8 cellular contexts compared by ENCODE assay signal in genomic region chr6:42142118-42142835, GRCh38. TPM values are rescaled to one million over a fixed set of nuclear protein-coding genes. Genes with fewer than 3 reads are reported as not detected.
A peak's percentile ranks its signal among the peaks of the same experiment; 100 is the strongest.
DNase-seq lines count a peak whose midpoint lies in the region; ATAC-seq and TF ChIP-seq lines count a peak whose summit lies in the region.

TSS of gene C6orf132 (minus strand) at chr6:42142620. CDS start at chr6:42142444, 176 bp downstream.

- H3K4me1 ChIP-seq in right atrium auricular region: peaks cover 0 to 23% of the 10 kb centered on the region in 2 donors
- peaks cover 0 to 11% (median 10%) of the 10 kb centered on the region in 4 donors for H3K4me1 ChIP-seq in sigmoid colon

- H3K27me3 Mint-ChIP-seq in activated T-cell treated with anti-CD3 and anti-CD28 coated beads, Interleukin-2, amount 50 U/mL, for 72 hours (ENCODE audit: low read depth): peaks cover 40% of the 10 kb centered on the region

- 1 to 2% methylated on average over 60 of the region's 60 CpGs for WGBS in sigmoid colon, 2 donors

- H3K4me1 Mint-ChIP-seq in activated T-cell treated with anti-CD3 and anti-CD28 coated beads, Interleukin-2, amount 50 U/mL, for 72 hours (ENCODE audit: low read depth): peaks cover 6% of the 10 kb centered on the region

- peak; percentile 22 for DNase-seq in activated T-cell treated with anti-CD3 and anti-CD28 coated beads, Interleukin-2, amount 50 U/mL, for 1 hour
- no peak for DNase-seq in activated T-cell treated with anti-CD3 and anti-CD28 coated beads for 4 hours
- DNase-seq in activated T-cell treated with anti-CD3 and anti-CD28 coated beads, Interleukin-2, amount 50 U/mL, for 72 hours: peak in 1 of 2 donors; percentile 5
- no peak for DNase-seq in right atrium auricular region (ENCODE audit: low spot score)
- no peak for DNase-seq in sigmoid colon
- no peak for DNase-seq in MV-4-11 (lab: John Stamatoyannopoulos, UW)
- DNase-seq in mesenteric fat pad (ENCODE audit: low spot score): no peak

- TF ChIP-seq CTCF in right atrium auricular region (IDR thresholded peaks at IDR 0.05) (no peak), sigmoid colon (IDR thresholded peaks at IDR 0.05) (no peak)

- H3K27me3 ChIP-seq in right atrium auricular region (no peaks in the 10 kb centered on the region), sigmoid colon (peaks cover 15 to 35% (median 19%) of the 10 kb centered on the region in 3 donors)

- TF ChIP-seq POLR2A in sigmoid colon (IDR thresholded peaks at IDR 0.05): peak in 1 of 2 donors; percentile 50

- H3K36me3 Mint-ChIP-seq in activated T-cell treated with anti-CD3 and anti-CD28 coated beads, Interleukin-2, amount 50 U/mL, for 72 hours (ENCODE audit: insufficient read depth in 2 of 2): no peaks in the 10 kb centered on the region

- ATAC-seq in activated T-cell treated with anti-CD3 and anti-CD28 coated beads, Interleukin-2, amount 50 U/mL, for 72 hours (replicated peaks in 1 of 2): peak in 1 of 2 donors; percentile 33
- ATAC-seq in HG03196 (IDR thresholded peaks at IDR 0.05; ENCODE audit: unreplicated experiment): no peak

- peak within 1 kb of the TSS; percentile 56 to 77 for H3K4me3 Mint-ChIP-seq in activated T-cell treated with anti-CD3 and anti-CD28 coated beads, Interleukin-2, amount 50 U/mL, for 72 hours

- intact Hi-C loops in sigmoid colon (cut with DNase I): no loop called here

- no peak within 1 kb of the TSS for H3K27ac Mint-ChIP-seq in activated T-cell treated with anti-CD3 and anti-CD28 coated beads, Interleukin-2, amount 50 U/mL, for 72 hours

- no peak for TF ChIP-seq EP300 in sigmoid colon (IDR thresholded peaks at IDR 0.05)

- no peaks in the 10 kb centered on the region for H3K9me3 Mint-ChIP-seq in activated T-cell treated with anti-CD3 and anti-CD28 coated beads, Interleukin-2, amount 50 U/mL, for 72 hours

- H3K36me3 ChIP-seq in right atrium auricular region (no peaks in the 10 kb centered on the region), sigmoid colon (no peaks in the 10 kb centered on the region)

- H3K4me3 ChIP-seq in right atrium auricular region (peak within 1 kb of the TSS; percentile 53 to 59), sigmoid colon (peak within 1 kb of the TSS; percentile 14 to 43 (median 40))

- H3K27ac ChIP-seq in right atrium auricular region (peak within 1 kb of the TSS; percentile 49 to 63), sigmoid colon (peak within 1 kb of the TSS in 3 of 4 donors; percentile 26 to 69 (median 63))

- H3K9me3 ChIP-seq in right atrium auricular region (no peaks in the 10 kb centered on the region), sigmoid colon (no peaks in the 10 kb centered on the region)

RNA-seq across cellular contexts. Expression of gene C6orf132, which starts in this region (rescaled TPM):
- under 1 TPM; 0.26 to 0.65 TPM for total RNA-seq in activated T-cell treated with anti-CD3 and anti-CD28 coated beads, Interleukin-2, amount 50 U/mL, for 72 hours
- total RNA-seq in right atrium auricular region (1 to 10 TPM; 1.9 to 2.8 TPM), sigmoid colon (1 to 10 TPM in 1 of 4 donors, under 1 TPM in 2, not detected in 1; 0.33 to 3.3 (median 0.71) TPM), mesenteric fat pad (1.3 TPM)
- 10 to 100 TPM; 38.5 to 91.3 (median 87.1) TPM for polyA plus RNA-seq in sigmoid colon
